Comparison of ENCODE assay signal across 1 cellular context in the genomic region with DNA sequence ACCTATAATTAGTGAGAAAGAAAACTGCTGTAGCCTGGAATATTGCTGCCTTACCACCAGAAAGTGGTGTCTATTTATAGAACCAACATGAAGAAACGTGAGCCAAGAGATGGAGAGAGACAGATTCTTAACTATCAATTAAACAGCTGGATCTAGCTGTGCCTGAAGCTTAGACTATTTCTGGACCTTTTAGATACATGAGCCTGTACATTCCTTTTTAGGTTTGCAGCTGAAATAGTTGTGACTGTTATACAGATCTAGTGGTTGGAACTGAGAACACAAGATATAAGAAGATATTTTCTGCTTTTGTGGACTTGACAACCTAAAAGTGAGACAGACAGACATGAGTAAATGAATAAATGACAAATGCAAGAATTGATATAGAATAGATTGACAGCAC.
TF ChIP-seq lines count a peak whose summit lies in the region.

No MANE protein-coding gene starts in this region.

TF ChIP-seq in WTC11, 78 proteins besides CTCF, POLR2A, EP300 and RAD21:
- TF ChIP-seq, protein P1, sequence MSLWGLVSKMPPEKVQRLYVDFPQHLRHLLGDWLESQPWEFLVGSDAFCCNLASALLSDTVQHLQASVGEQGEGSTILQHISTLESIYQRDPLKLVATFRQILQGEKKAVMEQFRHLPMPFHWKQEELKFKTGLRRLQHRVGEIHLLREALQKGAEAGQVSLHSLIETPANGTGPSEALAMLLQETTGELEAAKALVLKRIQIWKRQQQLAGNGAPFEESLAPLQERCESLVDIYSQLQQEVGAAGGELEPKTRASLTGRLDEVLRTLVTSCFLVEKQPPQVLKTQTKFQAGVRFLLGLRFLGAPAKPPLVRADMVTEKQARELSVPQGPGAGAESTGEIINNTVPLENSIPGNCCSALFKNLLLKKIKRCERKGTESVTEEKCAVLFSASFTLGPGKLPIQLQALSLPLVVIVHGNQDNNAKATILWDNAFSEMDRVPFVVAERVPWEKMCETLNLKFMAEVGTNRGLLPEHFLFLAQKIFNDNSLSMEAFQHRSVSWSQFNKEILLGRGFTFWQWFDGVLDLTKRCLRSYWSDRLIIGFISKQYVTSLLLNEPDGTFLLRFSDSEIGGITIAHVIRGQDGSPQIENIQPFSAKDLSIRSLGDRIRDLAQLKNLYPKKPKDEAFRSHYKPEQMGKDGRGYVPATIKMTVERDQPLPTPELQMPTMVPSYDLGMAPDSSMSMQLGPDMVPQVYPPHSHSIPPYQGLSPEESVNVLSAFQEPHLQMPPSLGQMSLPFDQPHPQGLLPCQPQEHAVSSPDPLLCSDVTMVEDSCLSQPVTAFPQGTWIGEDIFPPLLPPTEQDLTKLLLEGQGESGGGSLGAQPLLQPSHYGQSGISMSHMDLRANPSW (CRISPR knock-in tag; conservative IDR thresholded peaks at IDR 0.05; ENCODE audit: low read depth), result no peak
- TF ChIP-seq CREM (CRISPR knock-in tag; IDR thresholded peaks at IDR 0.05) (no peak), CREB1 (CRISPR knock-in tag; IDR thresholded peaks at IDR 0.05) (no peak), HMGA2 (CRISPR knock-in tag; IDR thresholded peaks at IDR 0.05) (no peak), ESRRA (CRISPR knock-in tag; IDR thresholded peaks at IDR 0.05; ENCODE audit: borderline replicate concordance) (no peak), FOXP1 (CRISPR knock-in tag; IDR thresholded peaks at IDR 0.05; ENCODE audit: borderline replicate concordance) (no peak), ELF4 (CRISPR knock-in tag; IDR thresholded peaks at IDR 0.05; ENCODE audit: low read depth) (no peak), ATF1 (CRISPR knock-in tag; IDR thresholded peaks at IDR 0.05) (no peak)
- TF ChIP-seq, protein P2, sequence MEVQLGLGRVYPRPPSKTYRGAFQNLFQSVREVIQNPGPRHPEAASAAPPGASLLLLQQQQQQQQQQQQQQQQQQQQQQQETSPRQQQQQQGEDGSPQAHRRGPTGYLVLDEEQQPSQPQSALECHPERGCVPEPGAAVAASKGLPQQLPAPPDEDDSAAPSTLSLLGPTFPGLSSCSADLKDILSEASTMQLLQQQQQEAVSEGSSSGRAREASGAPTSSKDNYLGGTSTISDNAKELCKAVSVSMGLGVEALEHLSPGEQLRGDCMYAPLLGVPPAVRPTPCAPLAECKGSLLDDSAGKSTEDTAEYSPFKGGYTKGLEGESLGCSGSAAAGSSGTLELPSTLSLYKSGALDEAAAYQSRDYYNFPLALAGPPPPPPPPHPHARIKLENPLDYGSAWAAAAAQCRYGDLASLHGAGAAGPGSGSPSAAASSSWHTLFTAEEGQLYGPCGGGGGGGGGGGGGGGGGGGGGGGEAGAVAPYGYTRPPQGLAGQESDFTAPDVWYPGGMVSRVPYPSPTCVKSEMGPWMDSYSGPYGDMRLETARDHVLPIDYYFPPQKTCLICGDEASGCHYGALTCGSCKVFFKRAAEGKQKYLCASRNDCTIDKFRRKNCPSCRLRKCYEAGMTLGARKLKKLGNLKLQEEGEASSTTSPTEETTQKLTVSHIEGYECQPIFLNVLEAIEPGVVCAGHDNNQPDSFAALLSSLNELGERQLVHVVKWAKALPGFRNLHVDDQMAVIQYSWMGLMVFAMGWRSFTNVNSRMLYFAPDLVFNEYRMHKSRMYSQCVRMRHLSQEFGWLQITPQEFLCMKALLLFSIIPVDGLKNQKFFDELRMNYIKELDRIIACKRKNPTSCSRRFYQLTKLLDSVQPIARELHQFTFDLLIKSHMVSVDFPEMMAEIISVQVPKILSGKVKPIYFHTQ (CRISPR knock-in tag; IDR thresholded peaks at IDR 0.05), result no peak
- TF ChIP-seq, protein P3, sequence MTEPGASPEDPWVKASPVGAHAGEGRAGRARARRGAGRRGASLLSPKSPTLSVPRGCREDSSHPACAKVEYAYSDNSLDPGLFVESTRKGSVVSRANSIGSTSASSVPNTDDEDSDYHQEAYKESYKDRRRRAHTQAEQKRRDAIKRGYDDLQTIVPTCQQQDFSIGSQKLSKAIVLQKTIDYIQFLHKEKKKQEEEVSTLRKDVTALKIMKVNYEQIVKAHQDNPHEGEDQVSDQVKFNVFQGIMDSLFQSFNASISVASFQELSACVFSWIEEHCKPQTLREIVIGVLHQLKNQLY (CRISPR knock-in tag; IDR thresholded peaks at IDR 0.05), result no peak
- TF ChIP-seq, protein P4, sequence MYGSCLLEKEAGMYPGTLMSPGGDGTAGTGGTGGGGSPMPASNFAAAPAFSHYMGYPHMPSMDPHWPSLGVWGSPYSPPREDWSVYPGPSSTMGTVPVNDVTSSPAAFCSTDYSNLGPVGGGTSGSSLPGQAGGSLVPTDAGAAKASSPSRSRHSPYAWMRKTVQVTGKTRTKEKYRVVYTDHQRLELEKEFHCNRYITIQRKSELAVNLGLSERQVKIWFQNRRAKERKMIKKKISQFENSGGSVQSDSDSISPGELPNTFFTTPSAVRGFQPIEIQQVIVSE (CRISPR knock-in tag; IDR thresholded peaks at IDR 0.05; ENCODE audit: borderline replicate concordance), result no peak
- TF ChIP-seq, protein P5, sequence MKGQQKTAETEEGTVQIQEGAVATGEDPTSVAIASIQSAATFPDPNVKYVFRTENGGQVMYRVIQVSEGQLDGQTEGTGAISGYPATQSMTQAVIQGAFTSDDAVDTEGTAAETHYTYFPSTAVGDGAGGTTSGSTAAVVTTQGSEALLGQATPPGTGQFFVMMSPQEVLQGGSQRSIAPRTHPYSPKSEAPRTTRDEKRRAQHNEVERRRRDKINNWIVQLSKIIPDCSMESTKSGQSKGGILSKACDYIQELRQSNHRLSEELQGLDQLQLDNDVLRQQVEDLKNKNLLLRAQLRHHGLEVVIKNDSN (CRISPR knock-in tag; IDR thresholded peaks at IDR 0.05), result no peak
- TF ChIP-seq, protein P6, sequence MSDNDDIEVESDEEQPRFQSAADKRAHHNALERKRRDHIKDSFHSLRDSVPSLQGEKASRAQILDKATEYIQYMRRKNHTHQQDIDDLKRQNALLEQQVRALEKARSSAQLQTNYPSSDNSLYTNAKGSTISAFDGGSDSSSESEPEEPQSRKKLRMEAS (CRISPR knock-in tag; IDR thresholded peaks at IDR 0.05), result no peak
- TF ChIP-seq, protein P7, sequence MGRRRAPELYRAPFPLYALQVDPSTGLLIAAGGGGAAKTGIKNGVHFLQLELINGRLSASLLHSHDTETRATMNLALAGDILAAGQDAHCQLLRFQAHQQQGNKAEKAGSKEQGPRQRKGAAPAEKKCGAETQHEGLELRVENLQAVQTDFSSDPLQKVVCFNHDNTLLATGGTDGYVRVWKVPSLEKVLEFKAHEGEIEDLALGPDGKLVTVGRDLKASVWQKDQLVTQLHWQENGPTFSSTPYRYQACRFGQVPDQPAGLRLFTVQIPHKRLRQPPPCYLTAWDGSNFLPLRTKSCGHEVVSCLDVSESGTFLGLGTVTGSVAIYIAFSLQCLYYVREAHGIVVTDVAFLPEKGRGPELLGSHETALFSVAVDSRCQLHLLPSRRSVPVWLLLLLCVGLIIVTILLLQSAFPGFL (CRISPR knock-in tag; IDR thresholded peaks at IDR 0.05; ENCODE audit: borderline replicate concordance), result no peak
- TF ChIP-seq, protein P8, sequence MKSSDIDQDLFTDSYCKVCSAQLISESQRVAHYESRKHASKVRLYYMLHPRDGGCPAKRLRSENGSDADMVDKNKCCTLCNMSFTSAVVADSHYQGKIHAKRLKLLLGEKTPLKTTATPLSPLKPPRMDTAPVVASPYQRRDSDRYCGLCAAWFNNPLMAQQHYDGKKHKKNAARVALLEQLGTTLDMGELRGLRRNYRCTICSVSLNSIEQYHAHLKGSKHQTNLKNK (CRISPR knock-in tag; IDR thresholded peaks at IDR 0.05), result no peak
- TF ChIP-seq, protein P9, sequence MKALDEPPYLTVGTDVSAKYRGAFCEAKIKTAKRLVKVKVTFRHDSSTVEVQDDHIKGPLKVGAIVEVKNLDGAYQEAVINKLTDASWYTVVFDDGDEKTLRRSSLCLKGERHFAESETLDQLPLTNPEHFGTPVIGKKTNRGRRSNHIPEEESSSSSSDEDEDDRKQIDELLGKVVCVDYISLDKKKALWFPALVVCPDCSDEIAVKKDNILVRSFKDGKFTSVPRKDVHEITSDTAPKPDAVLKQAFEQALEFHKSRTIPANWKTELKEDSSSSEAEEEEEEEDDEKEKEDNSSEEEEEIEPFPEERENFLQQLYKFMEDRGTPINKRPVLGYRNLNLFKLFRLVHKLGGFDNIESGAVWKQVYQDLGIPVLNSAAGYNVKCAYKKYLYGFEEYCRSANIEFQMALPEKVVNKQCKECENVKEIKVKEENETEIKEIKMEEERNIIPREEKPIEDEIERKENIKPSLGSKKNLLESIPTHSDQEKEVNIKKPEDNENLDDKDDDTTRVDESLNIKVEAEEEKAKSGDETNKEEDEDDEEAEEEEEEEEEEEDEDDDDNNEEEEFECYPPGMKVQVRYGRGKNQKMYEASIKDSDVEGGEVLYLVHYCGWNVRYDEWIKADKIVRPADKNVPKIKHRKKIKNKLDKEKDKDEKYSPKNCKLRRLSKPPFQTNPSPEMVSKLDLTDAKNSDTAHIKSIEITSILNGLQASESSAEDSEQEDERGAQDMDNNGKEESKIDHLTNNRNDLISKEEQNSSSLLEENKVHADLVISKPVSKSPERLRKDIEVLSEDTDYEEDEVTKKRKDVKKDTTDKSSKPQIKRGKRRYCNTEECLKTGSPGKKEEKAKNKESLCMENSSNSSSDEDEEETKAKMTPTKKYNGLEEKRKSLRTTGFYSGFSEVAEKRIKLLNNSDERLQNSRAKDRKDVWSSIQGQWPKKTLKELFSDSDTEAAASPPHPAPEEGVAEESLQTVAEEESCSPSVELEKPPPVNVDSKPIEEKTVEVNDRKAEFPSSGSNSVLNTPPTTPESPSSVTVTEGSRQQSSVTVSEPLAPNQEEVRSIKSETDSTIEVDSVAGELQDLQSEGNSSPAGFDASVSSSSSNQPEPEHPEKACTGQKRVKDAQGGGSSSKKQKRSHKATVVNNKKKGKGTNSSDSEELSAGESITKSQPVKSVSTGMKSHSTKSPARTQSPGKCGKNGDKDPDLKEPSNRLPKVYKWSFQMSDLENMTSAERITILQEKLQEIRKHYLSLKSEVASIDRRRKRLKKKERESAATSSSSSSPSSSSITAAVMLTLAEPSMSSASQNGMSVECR (CRISPR knock-in tag; IDR thresholded peaks at IDR 0.05; ENCODE audit: borderline replicate concordance), result no peak
- TF ChIP-seq, protein P10, sequence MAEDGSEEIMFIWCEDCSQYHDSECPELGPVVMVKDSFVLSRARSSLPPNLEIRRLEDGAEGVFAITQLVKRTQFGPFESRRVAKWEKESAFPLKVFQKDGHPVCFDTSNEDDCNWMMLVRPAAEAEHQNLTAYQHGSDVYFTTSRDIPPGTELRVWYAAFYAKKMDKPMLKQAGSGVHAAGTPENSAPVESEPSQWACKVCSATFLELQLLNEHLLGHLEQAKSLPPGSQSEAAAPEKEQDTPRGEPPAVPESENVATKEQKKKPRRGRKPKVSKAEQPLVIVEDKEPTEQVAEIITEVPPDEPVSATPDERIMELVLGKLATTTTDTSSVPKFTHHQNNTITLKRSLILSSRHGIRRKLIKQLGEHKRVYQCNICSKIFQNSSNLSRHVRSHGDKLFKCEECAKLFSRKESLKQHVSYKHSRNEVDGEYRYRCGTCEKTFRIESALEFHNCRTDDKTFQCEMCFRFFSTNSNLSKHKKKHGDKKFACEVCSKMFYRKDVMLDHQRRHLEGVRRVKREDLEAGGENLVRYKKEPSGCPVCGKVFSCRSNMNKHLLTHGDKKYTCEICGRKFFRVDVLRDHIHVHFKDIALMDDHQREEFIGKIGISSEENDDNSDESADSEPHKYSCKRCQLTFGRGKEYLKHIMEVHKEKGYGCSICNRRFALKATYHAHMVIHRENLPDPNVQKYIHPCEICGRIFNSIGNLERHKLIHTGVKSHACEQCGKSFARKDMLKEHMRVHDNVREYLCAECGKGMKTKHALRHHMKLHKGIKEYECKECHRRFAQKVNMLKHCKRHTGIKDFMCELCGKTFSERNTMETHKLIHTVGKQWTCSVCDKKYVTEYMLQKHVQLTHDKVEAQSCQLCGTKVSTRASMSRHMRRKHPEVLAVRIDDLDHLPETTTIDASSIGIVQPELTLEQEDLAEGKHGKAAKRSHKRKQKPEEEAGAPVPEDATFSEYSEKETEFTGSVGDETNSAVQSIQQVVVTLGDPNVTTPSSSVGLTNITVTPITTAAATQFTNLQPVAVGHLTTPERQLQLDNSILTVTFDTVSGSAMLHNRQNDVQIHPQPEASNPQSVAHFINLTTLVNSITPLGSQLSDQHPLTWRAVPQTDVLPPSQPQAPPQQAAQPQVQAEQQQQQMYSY (CRISPR knock-in tag; IDR thresholded peaks at IDR 0.05), result no peak
- TF ChIP-seq, protein P11, sequence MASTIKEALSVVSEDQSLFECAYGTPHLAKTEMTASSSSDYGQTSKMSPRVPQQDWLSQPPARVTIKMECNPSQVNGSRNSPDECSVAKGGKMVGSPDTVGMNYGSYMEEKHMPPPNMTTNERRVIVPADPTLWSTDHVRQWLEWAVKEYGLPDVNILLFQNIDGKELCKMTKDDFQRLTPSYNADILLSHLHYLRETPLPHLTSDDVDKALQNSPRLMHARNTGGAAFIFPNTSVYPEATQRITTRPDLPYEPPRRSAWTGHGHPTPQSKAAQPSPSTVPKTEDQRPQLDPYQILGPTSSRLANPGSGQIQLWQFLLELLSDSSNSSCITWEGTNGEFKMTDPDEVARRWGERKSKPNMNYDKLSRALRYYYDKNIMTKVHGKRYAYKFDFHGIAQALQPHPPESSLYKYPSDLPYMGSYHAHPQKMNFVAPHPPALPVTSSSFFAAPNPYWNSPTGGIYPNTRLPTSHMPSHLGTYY (CRISPR knock-in tag; IDR thresholded peaks at IDR 0.05), result no peak
- TF ChIP-seq, protein P12, sequence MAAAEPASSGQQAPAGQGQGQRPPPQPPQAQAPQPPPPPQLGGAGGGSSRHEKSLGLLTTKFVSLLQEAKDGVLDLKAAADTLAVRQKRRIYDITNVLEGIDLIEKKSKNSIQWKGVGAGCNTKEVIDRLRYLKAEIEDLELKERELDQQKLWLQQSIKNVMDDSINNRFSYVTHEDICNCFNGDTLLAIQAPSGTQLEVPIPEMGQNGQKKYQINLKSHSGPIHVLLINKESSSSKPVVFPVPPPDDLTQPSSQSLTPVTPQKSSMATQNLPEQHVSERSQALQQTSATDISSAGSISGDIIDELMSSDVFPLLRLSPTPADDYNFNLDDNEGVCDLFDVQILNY (CRISPR knock-in tag; IDR thresholded peaks at IDR 0.05), result no peak
- TF ChIP-seq, protein P13, sequence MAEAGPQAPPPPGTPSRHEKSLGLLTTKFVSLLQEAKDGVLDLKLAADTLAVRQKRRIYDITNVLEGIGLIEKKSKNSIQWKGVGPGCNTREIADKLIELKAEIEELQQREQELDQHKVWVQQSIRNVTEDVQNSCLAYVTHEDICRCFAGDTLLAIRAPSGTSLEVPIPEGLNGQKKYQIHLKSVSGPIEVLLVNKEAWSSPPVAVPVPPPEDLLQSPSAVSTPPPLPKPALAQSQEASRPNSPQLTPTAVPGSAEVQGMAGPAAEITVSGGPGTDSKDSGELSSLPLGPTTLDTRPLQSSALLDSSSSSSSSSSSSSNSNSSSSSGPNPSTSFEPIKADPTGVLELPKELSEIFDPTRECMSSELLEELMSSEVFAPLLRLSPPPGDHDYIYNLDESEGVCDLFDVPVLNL (CRISPR knock-in tag; IDR thresholded peaks at IDR 0.05; ENCODE audit: borderline replicate concordance, low read depth), result no peak
